1 cellular context compared by ENCODE assay signal in the genomic region with DNA sequence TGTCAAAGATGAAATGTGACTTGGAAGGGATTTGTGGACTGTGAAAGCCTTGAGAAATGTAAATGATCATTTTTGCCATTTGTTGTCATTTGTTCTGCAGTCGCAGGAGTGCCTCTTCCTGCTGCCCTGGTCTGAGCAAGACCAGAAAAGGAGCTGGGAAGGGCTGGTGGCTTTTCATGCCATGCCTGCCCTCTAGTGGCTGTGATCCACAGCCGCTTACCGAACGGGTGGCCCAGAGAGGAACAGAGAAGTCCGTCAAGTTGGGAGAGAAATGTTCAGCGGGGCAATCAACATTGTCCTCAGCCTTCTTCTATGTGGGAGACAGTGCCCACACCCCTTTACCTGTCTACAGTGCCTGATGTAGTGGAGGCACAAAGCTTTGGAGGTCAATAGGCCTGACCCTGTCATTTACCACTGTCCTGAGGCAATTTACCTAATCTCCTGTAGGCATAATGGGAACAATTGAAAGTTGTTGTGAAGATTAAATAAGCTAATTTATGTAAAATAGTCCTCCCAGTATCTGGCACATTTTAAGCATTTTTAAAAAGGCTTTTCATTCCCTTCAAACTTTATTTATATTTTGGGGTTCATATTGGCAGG.
TF ChIP-seq lines count a peak whose summit lies in the region.

No MANE protein-coding gene starts in this region.

TF ChIP-seq in H1, 55 proteins besides CTCF, POLR2A, EP300 and RAD21 (continued from another document):
- TF ChIP-seq, protein P1, sequence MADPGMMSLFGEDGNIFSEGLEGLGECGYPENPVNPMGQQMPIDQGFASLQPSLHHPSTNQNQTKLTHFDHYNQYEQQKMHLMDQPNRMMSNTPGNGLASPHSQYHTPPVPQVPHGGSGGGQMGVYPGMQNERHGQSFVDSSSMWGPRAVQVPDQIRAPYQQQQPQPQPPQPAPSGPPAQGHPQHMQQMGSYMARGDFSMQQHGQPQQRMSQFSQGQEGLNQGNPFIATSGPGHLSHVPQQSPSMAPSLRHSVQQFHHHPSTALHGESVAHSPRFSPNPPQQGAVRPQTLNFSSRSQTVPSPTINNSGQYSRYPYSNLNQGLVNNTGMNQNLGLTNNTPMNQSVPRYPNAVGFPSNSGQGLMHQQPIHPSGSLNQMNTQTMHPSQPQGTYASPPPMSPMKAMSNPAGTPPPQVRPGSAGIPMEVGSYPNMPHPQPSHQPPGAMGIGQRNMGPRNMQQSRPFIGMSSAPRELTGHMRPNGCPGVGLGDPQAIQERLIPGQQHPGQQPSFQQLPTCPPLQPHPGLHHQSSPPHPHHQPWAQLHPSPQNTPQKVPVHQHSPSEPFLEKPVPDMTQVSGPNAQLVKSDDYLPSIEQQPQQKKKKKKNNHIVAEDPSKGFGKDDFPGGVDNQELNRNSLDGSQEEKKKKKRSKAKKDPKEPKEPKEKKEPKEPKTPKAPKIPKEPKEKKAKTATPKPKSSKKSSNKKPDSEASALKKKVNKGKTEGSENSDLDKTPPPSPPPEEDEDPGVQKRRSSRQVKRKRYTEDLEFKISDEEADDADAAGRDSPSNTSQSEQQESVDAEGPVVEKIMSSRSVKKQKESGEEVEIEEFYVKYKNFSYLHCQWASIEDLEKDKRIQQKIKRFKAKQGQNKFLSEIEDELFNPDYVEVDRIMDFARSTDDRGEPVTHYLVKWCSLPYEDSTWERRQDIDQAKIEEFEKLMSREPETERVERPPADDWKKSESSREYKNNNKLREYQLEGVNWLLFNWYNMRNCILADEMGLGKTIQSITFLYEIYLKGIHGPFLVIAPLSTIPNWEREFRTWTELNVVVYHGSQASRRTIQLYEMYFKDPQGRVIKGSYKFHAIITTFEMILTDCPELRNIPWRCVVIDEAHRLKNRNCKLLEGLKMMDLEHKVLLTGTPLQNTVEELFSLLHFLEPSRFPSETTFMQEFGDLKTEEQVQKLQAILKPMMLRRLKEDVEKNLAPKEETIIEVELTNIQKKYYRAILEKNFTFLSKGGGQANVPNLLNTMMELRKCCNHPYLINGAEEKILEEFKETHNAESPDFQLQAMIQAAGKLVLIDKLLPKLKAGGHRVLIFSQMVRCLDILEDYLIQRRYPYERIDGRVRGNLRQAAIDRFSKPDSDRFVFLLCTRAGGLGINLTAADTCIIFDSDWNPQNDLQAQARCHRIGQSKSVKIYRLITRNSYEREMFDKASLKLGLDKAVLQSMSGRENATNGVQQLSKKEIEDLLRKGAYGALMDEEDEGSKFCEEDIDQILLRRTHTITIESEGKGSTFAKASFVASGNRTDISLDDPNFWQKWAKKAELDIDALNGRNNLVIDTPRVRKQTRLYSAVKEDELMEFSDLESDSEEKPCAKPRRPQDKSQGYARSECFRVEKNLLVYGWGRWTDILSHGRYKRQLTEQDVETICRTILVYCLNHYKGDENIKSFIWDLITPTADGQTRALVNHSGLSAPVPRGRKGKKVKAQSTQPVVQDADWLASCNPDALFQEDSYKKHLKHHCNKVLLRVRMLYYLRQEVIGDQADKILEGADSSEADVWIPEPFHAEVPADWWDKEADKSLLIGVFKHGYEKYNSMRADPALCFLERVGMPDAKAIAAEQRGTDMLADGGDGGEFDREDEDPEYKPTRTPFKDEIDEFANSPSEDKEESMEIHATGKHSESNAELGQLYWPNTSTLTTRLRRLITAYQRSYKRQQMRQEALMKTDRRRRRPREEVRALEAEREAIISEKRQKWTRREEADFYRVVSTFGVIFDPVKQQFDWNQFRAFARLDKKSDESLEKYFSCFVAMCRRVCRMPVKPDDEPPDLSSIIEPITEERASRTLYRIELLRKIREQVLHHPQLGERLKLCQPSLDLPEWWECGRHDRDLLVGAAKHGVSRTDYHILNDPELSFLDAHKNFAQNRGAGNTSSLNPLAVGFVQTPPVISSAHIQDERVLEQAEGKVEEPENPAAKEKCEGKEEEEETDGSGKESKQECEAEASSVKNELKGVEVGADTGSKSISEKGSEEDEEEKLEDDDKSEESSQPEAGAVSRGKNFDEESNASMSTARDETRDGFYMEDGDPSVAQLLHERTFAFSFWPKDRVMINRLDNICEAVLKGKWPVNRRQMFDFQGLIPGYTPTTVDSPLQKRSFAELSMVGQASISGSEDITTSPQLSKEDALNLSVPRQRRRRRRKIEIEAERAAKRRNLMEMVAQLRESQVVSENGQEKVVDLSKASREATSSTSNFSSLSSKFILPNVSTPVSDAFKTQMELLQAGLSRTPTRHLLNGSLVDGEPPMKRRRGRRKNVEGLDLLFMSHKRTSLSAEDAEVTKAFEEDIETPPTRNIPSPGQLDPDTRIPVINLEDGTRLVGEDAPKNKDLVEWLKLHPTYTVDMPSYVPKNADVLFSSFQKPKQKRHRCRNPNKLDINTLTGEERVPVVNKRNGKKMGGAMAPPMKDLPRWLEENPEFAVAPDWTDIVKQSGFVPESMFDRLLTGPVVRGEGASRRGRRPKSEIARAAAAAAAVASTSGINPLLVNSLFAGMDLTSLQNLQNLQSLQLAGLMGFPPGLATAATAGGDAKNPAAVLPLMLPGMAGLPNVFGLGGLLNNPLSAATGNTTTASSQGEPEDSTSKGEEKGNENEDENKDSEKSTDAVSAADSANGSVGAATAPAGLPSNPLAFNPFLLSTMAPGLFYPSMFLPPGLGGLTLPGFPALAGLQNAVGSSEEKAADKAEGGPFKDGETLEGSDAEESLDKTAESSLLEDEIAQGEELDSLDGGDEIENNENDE (IDR thresholded peaks at IDR 0.05; ENCODE audit: insufficient replicate concordance, low read length): no peak
- TF ChIP-seq SIRT6 (IDR thresholded peaks at IDR 0.05; ENCODE audit: low read length) (no peak), CHD1 (IDR thresholded peaks at IDR 0.05; ENCODE audit: low read depth, low read length) (no peak), SAP30 (IDR thresholded peaks at IDR 0.05; ENCODE audit: insufficient read depth, insufficient replicate concordance, low read length) (no peak), SP4 (IDR thresholded peaks at IDR 0.05; ENCODE audit: low read length) (no peak)
TF ChIP-seq in H1: peak in this region for 0.
